ENCODE assay signal across 11 cellular contexts in genomic region chr21:45589686-45590245, GRCh38. TPM values are rescaled to one million over a fixed set of nuclear protein-coding genes. Genes with fewer than 3 reads are reported as not detected.
DNase-seq lines count a peak whose midpoint lies in the region; ATAC-seq and TF ChIP-seq lines count a peak whose summit lies in the region.
"Had no signal": no experiment of that assay in that cellular context is flagged by ENCODE, and none has a peak within 500 bp of the region (broad histone marks: within the 10 kb centered on the region; RNA-seq: fewer than 3 reads in every experiment).

No MANE protein-coding gene starts in this region.

- H3K4me2 ChIP-seq in neural progenitor cell = peak overlapping the region; percentile 80

- H4K20me1 ChIP-seq in neural progenitor cell (ENCODE audit: low read depth) = no peaks in the 10 kb centered on the region

- intact Hi-C loops in Right ventricle myocardium superior (cut with DNase I) (loop anchor here (5.0 kb wide), 1 partner anchor 32 kb away; no protein-coding TSS in a partner anchor), left cardiac atrium (cut with DNase I) (loop anchor here in 1 of 2 donors (5.0 kb wide), 1 partner anchor 297 kb away; no protein-coding TSS in a partner anchor), lower leg skin (cut with DNase I; ENCODE audit: low total_unique reads) (no loop called here)

- H3F3A ChIP-seq in neural progenitor cell (ENCODE audit: low read depth) = peaks cover 16% of the 10 kb centered on the region

- no peak overlapping the region for H3K27ac Mint-ChIP-seq in neural progenitor cell
- H3K27ac Mint-ChIP-seq: activated T-helper 1 cell treated with anti-CD3 and anti-CD28 coated beads, Interleukin-12 subunit alpha, Interleukin-12 subunit beta, Interleukin-2, Interleukin-4 antibody, amounts not matched to agents 30 ng/mL and 10 ng/mL and 1 ng/mL, durations not matched to agents 14 hours and 24 hours and 36 hours; CD8-positive, alpha-beta memory T cell; naive B cell had no signal

- TF ChIP-seq POLR2A in lower leg skin (IDR thresholded peaks at IDR 0.05) = no peak

- DNase-seq in Right ventricle myocardium superior (no peak), left cardiac atrium (no peak), neural progenitor cell (ENCODE audit: low spot score) (no peak), NCI-H2081 (lab: John Stamatoyannopoulos, UW) (no peak), lower leg skin (ENCODE audit: low spot score in 2 of 2) (no peak), AG20443 (ENCODE audit: low spot score) (no peak), GF-D8 (lab: John Stamatoyannopoulos, UW) (no peak)

- no peaks in the 10 kb centered on the region for H3K79me2 ChIP-seq in neural progenitor cell (ENCODE audit: low read depth)

- H3K9ac ChIP-seq in neural progenitor cell = no peak overlapping the region

- H3K27ac ChIP-seq in esophagus (ENCODE audit: low read depth in 2 of 2, low read length in 1 of 2) (no peak overlapping the region), neural progenitor cell (no peak overlapping the region)

- 37 to 44% methylated on average over 41 of the region's 41 CpGs for WGBS in esophagus, 2 donors
- WGBS in lower leg skin, 2 donors = 41 to 43% methylated on average over 40 to 41 of the region's 41 CpGs

- H3K36me3 ChIP-seq in esophagus (ENCODE audit: control insufficient read depth in 2 of 2, insufficient read depth in 2 of 2, low read length in 1 of 2) (no peaks in the 10 kb centered on the region), neural progenitor cell (no peaks in the 10 kb centered on the region)

- peak; percentile 6 for ATAC-seq in Right ventricle myocardium superior (ENCODE audit: poor library complexity)
- no peak for ATAC-seq in left cardiac atrium

- no peaks in the 10 kb centered on the region for H3K4me1 Mint-ChIP-seq in neural progenitor cell
- H3K4me1 Mint-ChIP-seq: naive B cell had no signal

- peaks cover 2% of the 10 kb centered on the region for H3K36me3 Mint-ChIP-seq in neural progenitor cell

- peak overlapping the region; percentile 36 to 47 for H3K4me3 ChIP-seq in esophagus (ENCODE audit: low read depth in 1 of 2, low read length in 2 of 2)
- H3K4me3 ChIP-seq in neural progenitor cell = peak overlapping the region; percentile 57
- H3K4me3 ChIP-seq in lower leg skin (ENCODE audit: low read depth, poor library complexity, severe bottlenecking) = no peak overlapping the region

- H3K4me3 Mint-ChIP-seq in neural progenitor cell = no peak overlapping the region
- H3K4me3 Mint-ChIP-seq: activated T-helper 1 cell treated with anti-CD3 and anti-CD28 coated beads, Interleukin-12 subunit alpha, Interleukin-12 subunit beta, Interleukin-2, Interleukin-4 antibody, amounts not matched to agents 30 ng/mL and 10 ng/mL and 1 ng/mL, durations not matched to agents 14 hours and 24 hours and 36 hours had no signal

- H2AFZ ChIP-seq in neural progenitor cell (replicated peaks) = peak overlapping the region; percentile 95

- H3K9me3 Mint-ChIP-seq in neural progenitor cell = peaks cover 26% of the 10 kb centered on the region

- H3K9me3 ChIP-seq in esophagus (ENCODE audit: control insufficient read depth in 2 of 2, insufficient read depth in 1 of 2, low read depth in 1 of 2, low read length in 1 of 2) (peaks cover 3 to 11% of the 10 kb centered on the region in 2 donors), neural progenitor cell (ENCODE audit: low read depth) (peaks cover 8% of the 10 kb centered on the region)

- H3K27me3 ChIP-seq in esophagus (ENCODE audit: control insufficient read depth in 1 of 2, insufficient read depth in 2 of 2, low read length in 2 of 2) (peaks cover 0 to 6% of the 10 kb centered on the region in 2 donors), neural progenitor cell (peaks cover 37% of the 10 kb centered on the region)

- H3K4me1 ChIP-seq in esophagus (ENCODE audit: control insufficient read depth in 2 of 2, insufficient read depth in 2 of 2, low read length in 1 of 2) (peaks cover 0 to 9% of the 10 kb centered on the region in 2 donors), neural progenitor cell (peaks cover 4% of the 10 kb centered on the region)

- peaks cover 13% of the 10 kb centered on the region for H3K27me3 Mint-ChIP-seq in neural progenitor cell (ENCODE audit: insufficient read depth, low read depth)

- TF ChIP-seq CTCF in neural progenitor cell (IDR thresholded peaks at IDR 0.05) = no peak
- no peak for TF ChIP-seq CTCF in lower leg skin (IDR thresholded peaks at IDR 0.05)

RNA-seq across cellular contexts. Expression of gene SLC19A1, which starts 47.5 kb away (rescaled TPM):
- 6.9 TPM for total RNA-seq in Right ventricle myocardium superior
- total RNA-seq in left cardiac atrium = 1 to 10 TPM; 5.4 to 8.6 TPM
- 1 to 10 TPM; 3.1 to 3.5 TPM for polyA plus RNA-seq in esophagus
- 7.7 and 17.3 TPM in 2 replicates for total RNA-seq in neural progenitor cell (ENCODE audit: low replicate concordance)
- 1 to 10 TPM; 3.6 to 7.3 (median 5.0) TPM for total RNA-seq in lower leg skin

RNA-seq across cellular contexts. Expression of gene PCBP3, which starts 53.8 kb away (rescaled TPM):
- total RNA-seq in Right ventricle myocardium superior (2.0 TPM), left cardiac atrium (1 to 10 TPM; 5.8 to 5.9 TPM), neural progenitor cell (ENCODE audit: low replicate concordance) (4.6 and 6.7 TPM in 2 replicates), lower leg skin (1 to 10 TPM in 2 of 4 donors, under 1 TPM in 1, not detected in 1; 0.99 to 7.0 (median 2.5) TPM)
- polyA plus RNA-seq in esophagus = under 1 TPM; 0.24 to 0.67 TPM
